In genomic region chrX:113514906-113515305, GRCh38 we compare ENCODE assay signal across 22 cellular contexts.
A peak's percentile ranks its signal among the peaks of the same experiment; 100 is the strongest.
DNase-seq lines count a peak whose midpoint lies in the region; ATAC-seq, FAIRE-seq and TF ChIP-seq lines count a peak whose summit lies in the region.
"Had no signal": no experiment of that assay in that cellular context is flagged by ENCODE, and none has a peak within 500 bp of the region (broad histone marks: within the 10 kb centered on the region; RNA-seq: fewer than 3 reads in every experiment).

No MANE protein-coding gene starts in this region.

- no peak for TF ChIP-seq POLR2A in GM18505 (IDR thresholded peaks at IDR 0.05; ENCODE audit: borderline replicate concordance, extremely low read depth, insufficient read depth, insufficient read length)

- no peaks in the 10 kb centered on the region for H3K36me3 Mint-ChIP-seq in astrocyte (ENCODE audit: low read depth, unreplicated experiment)
- H3K36me3 Mint-ChIP-seq: IgD-negative memory B cell had no signal

- H3K27ac ChIP-seq in astrocyte (ENCODE audit: low read depth, low read length) (no peak overlapping the region), hepatocyte (peak overlapping the region; percentile 17), pancreas (no peak overlapping the region)
- H3K27ac ChIP-seq: Peyer's patch, SJCRH30 had no signal

- 12% methylated on average over 2 of the region's 2 CpGs for WGBS in hepatocyte (ENCODE audit: low lambda C conversion rate, missing lambda C conversion rate)
- WGBS in pancreas, 2 donors = 2 to 3% methylated on average over 2 of the region's 2 CpGs

- H3K4me3 Mint-ChIP-seq in astrocyte (ENCODE audit: unreplicated experiment) = no peak overlapping the region
- H3K4me3 Mint-ChIP-seq: CD4-positive, alpha-beta T cell; IgD-negative memory B cell had no signal

- H3K9me3 Mint-ChIP-seq in astrocyte (ENCODE audit: unreplicated experiment) = no peaks in the 10 kb centered on the region

- no peaks in the 10 kb centered on the region for H3K9me2 ChIP-seq in hepatocyte (replicated peaks; ENCODE audit: insufficient read depth)

- no peaks in the 10 kb centered on the region for H3K27me3 Mint-ChIP-seq in astrocyte (ENCODE audit: low read depth, unreplicated experiment)
- H3K27me3 Mint-ChIP-seq: CD4-positive, alpha-beta T cell had no signal

- peak; percentile 2 for DNase-seq in H7
- no peak for DNase-seq in astrocyte (ENCODE audit: low read depth)
- peak; percentile 38 for DNase-seq in hepatocyte (ENCODE audit: low spot score)
- no peak for DNase-seq in pancreas
- no peak for DNase-seq in COR-L47 (lab: John Stamatoyannopoulos, UW)
- no peak for DNase-seq in NCI-H1092 treated with DMSO at 0.1 percent for 48 hours (lab: John Stamatoyannopoulos, UW)
- DNase-seq: CD4-positive, alpha-beta T cell; DND-41; HCEC 1CT; NCI-H1105 treated with DMSO at 0.1 percent for 48 hours; NCI-H2029 treated with DMSO at 0.1 percent for 48 hours; NCI-H2171; NCI-H345; NCI-H524 treated with DMSO at 0.1 percent for 48 hours; NCI-H82; Peyer's patch; SJCRH30 had no signal

- H3K79me2 ChIP-seq in astrocyte (ENCODE audit: insufficient read depth, low read length) (no peaks in the 10 kb centered on the region), hepatocyte (no peaks in the 10 kb centered on the region)

- TF ChIP-seq CTCF in astrocyte (IDR thresholded peaks at IDR 0.05; ENCODE audit: insufficient read depth, low read depth, low read length) (no peak), hepatocyte (IDR thresholded peaks at IDR 0.05; ENCODE audit: poor library complexity) (no peak), pancreas (IDR thresholded peaks at IDR 0.05) (no peak)

- intact Hi-C loops in pancreas (cut with DNase I) = no loop called here

- H3K9ac ChIP-seq in astrocyte (ENCODE audit: low read length) = no peak overlapping the region

- H3K4me1 ChIP-seq in astrocyte (ENCODE audit: insufficient read depth, low read length) = peaks cover 10% of the 10 kb centered on the region
- H3K4me1 ChIP-seq in hepatocyte (ENCODE audit: insufficient read depth) = peaks cover 15% of the 10 kb centered on the region
- no peaks in the 10 kb centered on the region for H3K4me1 ChIP-seq in pancreas
- H3K4me1 ChIP-seq: Peyer's patch, SJCRH30 had no signal

- peak in 3 of 4 donors; percentile 44 to 66 (median 60) for ATAC-seq in pancreas
- no peak for ATAC-seq in GM18505 (IDR thresholded peaks at IDR 0.05; ENCODE audit: unreplicated experiment)
- no peak for ATAC-seq in HG02885 (IDR thresholded peaks at IDR 0.05; ENCODE audit: poor library complexity, unreplicated experiment)

- peak; percentile 73 for FAIRE-seq in astrocyte (lab: Jason Lieb, UNC)
- no peak for FAIRE-seq in pancreas (lab: Jason Lieb, UNC)
- FAIRE-seq: GM12891, GM19239 had no signal

- H3K27me3 ChIP-seq in H7 (ENCODE audit: control insufficient read depth, insufficient read depth, low read length) (no peaks in the 10 kb centered on the region), astrocyte (ENCODE audit: insufficient read depth, low read length) (no peaks in the 10 kb centered on the region), hepatocyte (no peaks in the 10 kb centered on the region), pancreas (peaks cover 0 to 5% (median 0%) of the 10 kb centered on the region in 4 donors)
- H3K27me3 ChIP-seq: Peyer's patch, SJCRH30 had no signal

- H4K20me1 ChIP-seq in astrocyte (ENCODE audit: insufficient read depth, low read length) = no peaks in the 10 kb centered on the region
- H4K20me1 ChIP-seq in hepatocyte (ENCODE audit: insufficient read depth, poor library complexity, severe bottlenecking) = no peaks in the 10 kb centered on the region

- H3K9me3 ChIP-seq in astrocyte (ENCODE audit: insufficient read depth, low read depth, low read length) (no peaks in the 10 kb centered on the region), hepatocyte (ENCODE audit: low read depth) (no peaks in the 10 kb centered on the region), pancreas (no peaks in the 10 kb centered on the region)
- H3K9me3 ChIP-seq: Peyer's patch, SJCRH30 had no signal

- H3K4me2 ChIP-seq in astrocyte (ENCODE audit: low read length) (no peak overlapping the region), hepatocyte (no peak overlapping the region)

- H3K36me3 ChIP-seq in H7 (replicated peaks; ENCODE audit: control insufficient read depth, insufficient read depth, low read length) (no peaks in the 10 kb centered on the region), astrocyte (ENCODE audit: insufficient read depth, low read length) (no peaks in the 10 kb centered on the region), hepatocyte (replicated peaks; ENCODE audit: insufficient read depth, low read depth) (no peaks in the 10 kb centered on the region), pancreas (no peaks in the 10 kb centered on the region)
- H3K36me3 ChIP-seq: Peyer's patch, SJCRH30 had no signal

- peak overlapping the region; percentile 58 for H3K27ac Mint-ChIP-seq in astrocyte (ENCODE audit: unreplicated experiment)
- H3K27ac Mint-ChIP-seq: CD4-positive, alpha-beta T cell had no signal

- no peak overlapping the region for H2AFZ ChIP-seq in astrocyte (ENCODE audit: low read depth, low read length)
- H2AFZ ChIP-seq in hepatocyte = no peak overlapping the region

- H3K4me3 ChIP-seq in H7 (ENCODE audit: insufficient read depth, low read depth, low read length) (no peak overlapping the region), astrocyte (ENCODE audit: insufficient read depth, low read depth, low read length) (no peak overlapping the region), hepatocyte (no peak overlapping the region), pancreas (no peak overlapping the region)
- H3K4me3 ChIP-seq: Peyer's patch, SJCRH30 had no signal

- peaks cover 25% of the 10 kb centered on the region for H3K4me1 Mint-ChIP-seq in astrocyte (ENCODE audit: low read depth, unreplicated experiment)
- H3K4me1 Mint-ChIP-seq: IgD-negative memory B cell had no signal

Comparison
In these comparisons a context has a peak if more than half of its experiments do, and no peak if none do; other contexts are left out.
1. DNase-seq: peak in H7 (single experiment) and hepatocyte (single experiment); none in astrocyte (single experiment), pancreas (0 of 6), COR-L47 (single experiment) and NCI-H1092 treated with DMSO at 0.1 percent for 48 hours (single experiment).
2. ATAC-seq: peak in pancreas (3 of 4); none in GM18505 (single experiment) and HG02885 (single experiment).